Comparison of ENCODE assay signal across 11 cellular contexts in the genomic region with DNA sequence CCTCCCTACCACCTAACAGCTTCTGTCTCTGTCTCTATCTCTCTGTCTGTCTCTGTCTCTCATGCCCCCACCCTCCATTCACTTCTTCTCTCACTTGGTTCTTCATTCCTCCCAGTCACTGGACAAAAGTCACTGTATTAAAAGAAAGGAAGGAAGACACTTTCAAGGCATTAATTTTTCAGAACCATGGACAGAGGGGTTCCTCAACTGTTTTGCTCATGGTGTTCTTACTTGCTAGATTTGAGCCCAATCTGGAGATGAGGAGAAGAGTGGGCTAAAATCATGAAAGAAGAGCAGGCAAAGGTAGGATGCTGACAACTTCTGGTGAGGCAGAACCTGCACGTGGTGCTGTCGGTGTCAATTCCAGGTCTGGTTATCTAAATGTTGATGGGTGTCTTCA.
"Had no signal": no experiment of that assay in that cellular context is flagged by ENCODE, and none has a peak within 500 bp of the region (broad histone marks: within the 10 kb centered on the region; RNA-seq: fewer than 3 reads in every experiment).

No MANE protein-coding gene starts in this region.

- H3K27me3 ChIP-seq: stomach had no signal

- DNase-seq: activated CD4-positive, alpha-beta memory T cell treated with anti-CD3 and anti-CD28 coated beads for 36 hours; activated CD4-positive, alpha-beta T cell treated with anti-CD3 and anti-CD28 coated beads for 1 hour; activated gamma-delta T cell; activated T-cell treated with anti-CD3 and anti-CD28 coated beads, Interleukin-2, amount 50 U/mL, for 4 hours; dermis blood vessel endothelial cell; erythroblast; hypothalamus; left colon; stimulated activated CD4-positive, alpha-beta T cell treated with anti-CD3 and anti-CD28 coated beads, Interleukin-4, amount 100 ng/mL, for 4 hours; stomach had no signal

- H3K9me3 ChIP-seq: stomach, thoracic aorta had no signal

- H3K36me3 ChIP-seq: stomach, thoracic aorta had no signal

- ATAC-seq: activated T-cell treated with anti-CD3 and anti-CD28 coated beads, Interleukin-2, amount 50 U/mL, for 4 hours; left colon had no signal

- H3K4me3 ChIP-seq: stomach, thoracic aorta had no signal

- H3K27ac ChIP-seq: stomach, thoracic aorta had no signal

- H3K4me1 ChIP-seq: stomach had no signal
